In genomic region chr3:30282052-30282708, GRCh38 we compare ENCODE assay signal across 9 cellular contexts.
DNase-seq lines count a peak whose midpoint lies in the region; FAIRE-seq and TF ChIP-seq lines count a peak whose summit lies in the region.
"Had no signal": no experiment of that assay in that cellular context is flagged by ENCODE, and none has a peak within 500 bp of the region (broad histone marks: within the 10 kb centered on the region; RNA-seq: fewer than 3 reads in every experiment).

No MANE protein-coding gene starts in this region.

- H3K9me3 ChIP-seq in MG63 = no peaks in the 10 kb centered on the region; the same call in 1 of the 2 replicates
- peaks cover 3% of the 10 kb centered on the region for H3K9me3 ChIP-seq in ectodermal cell (ENCODE audit: control insufficient read depth, low read length)
- peaks cover 13% of the 10 kb centered on the region for H3K9me3 ChIP-seq in mesodermal cell (ENCODE audit: control insufficient read depth, low read length)
- H3K9me3 ChIP-seq in small intestine (ENCODE audit: control insufficient read depth, low read depth) = no peaks in the 10 kb centered on the region

- no peaks in the 10 kb centered on the region for H3K36me3 ChIP-seq in BJ (ENCODE audit: control insufficient read depth, insufficient read depth, low read length)
- no peaks in the 10 kb centered on the region for H3K36me3 ChIP-seq in MG63
- no peaks in the 10 kb centered on the region for H3K36me3 ChIP-seq in ectodermal cell (ENCODE audit: control insufficient read depth, insufficient read depth, low read length)
- H3K36me3 ChIP-seq in mesodermal cell (ENCODE audit: control insufficient read depth, insufficient read depth, low read length) = no peaks in the 10 kb centered on the region
- no peaks in the 10 kb centered on the region for H3K36me3 ChIP-seq in small intestine (ENCODE audit: control insufficient read depth in 2 of 2, insufficient read depth in 2 of 2, low read length in 2 of 2)

- peak overlapping the region; percentile 16 for H3K27ac ChIP-seq in ectodermal cell (ENCODE audit: insufficient read depth, low read depth, low read length, poor library complexity, severe bottlenecking)
- H3K27ac ChIP-seq in mesodermal cell (ENCODE audit: low read depth, low read length, severe bottlenecking) = peak overlapping the region; percentile 71
- no peak overlapping the region for H3K27ac ChIP-seq in small intestine (ENCODE audit: low read depth in 1 of 2, low read length in 1 of 2)

- TF ChIP-seq CTCF in BJ (IDR thresholded peaks at IDR 0.05; ENCODE audit: insufficient read depth, low read depth, low read length) = 0 out of 2 replicates have a peak, but pooled peaks have one; percentile 8

- 30 to 31% methylated on average over 3 of the region's 3 CpGs for WGBS in ectodermal cell, 2 experiments
- no CpG with 5 or more reads among the region's 3 CpGs for WGBS in mesodermal cell (ENCODE audit: insufficient coverage in 2 of 2), 2 experiments
- WGBS in small intestine, 3 donors = 63 to 72% (median 67%) methylated on average over 3 of the region's 3 CpGs

- H3K27me3 ChIP-seq in BJ (ENCODE audit: control insufficient read depth, insufficient read depth, low read length) = no peaks in the 10 kb centered on the region
- no peaks in the 10 kb centered on the region for H3K27me3 ChIP-seq in MG63
- no peaks in the 10 kb centered on the region for H3K27me3 ChIP-seq in ectodermal cell (ENCODE audit: control insufficient read depth, insufficient read depth, low read length, poor library complexity, severe bottlenecking)
- H3K27me3 ChIP-seq in small intestine (ENCODE audit: control insufficient read depth in 2 of 2, insufficient read depth in 2 of 2, low read length in 2 of 2) = no peaks in the 10 kb centered on the region

- FAIRE-seq in small intestine (lab: Jason Lieb, UNC) = no peak

- CTCF ChIA-PET in BJ (lab: Yijun Ruan, JAX) (interaction anchor here (1.0 kb wide), 1 partner anchor 85 kb away, joined by 4 read pairs; no protein-coding TSS in a partner anchor), HEK293T (lab: Yijun Ruan, JAX) (no interaction called here)

- POLR2A ChIA-PET in BJ (lab: Charles Lee) = no interaction called here
- POLR2A ChIA-PET in HEK293T (lab: Yijun Ruan, JAX) = no interaction called here

- H3K4me3 ChIP-seq in BJ (ENCODE audit: low read depth, low read length) (no peak overlapping the region), MG63 (no peak overlapping the region), ectodermal cell (ENCODE audit: insufficient read depth, low read depth, low read length) (no peak overlapping the region), mesodermal cell (ENCODE audit: extremely low read depth, insufficient read depth, low read length, poor library complexity, severe bottlenecking) (no peak overlapping the region), small intestine (ENCODE audit: low read depth in 1 of 2, low read length in 2 of 2) (no peak overlapping the region)

- DNase-seq in BJ (ENCODE audit: low read depth) (peak; percentile 76), MG63 (peak; percentile 59), small intestine (no peak), HEK293T (ENCODE audit: extremely low spot score) (no peak), COR-L47 (lab: John Stamatoyannopoulos, UW) (no peak)
- no peak for DNase-seq in NK-92 treated with Interleukin-12 subunit alpha and Interleukin-12 subunit beta, amount 100 ng/mL, for 24 hours (lab: John Stamatoyannopoulos, UW)
- DNase-seq: NCI-H187 had no signal

- H3K4me1 ChIP-seq in ectodermal cell (ENCODE audit: control insufficient read depth, insufficient read depth, low read length) (peaks cover 13% of the 10 kb centered on the region), mesodermal cell (ENCODE audit: control insufficient read depth, insufficient read depth, low read length, poor library complexity, severe bottlenecking) (peaks cover 5% of the 10 kb centered on the region), small intestine (ENCODE audit: control insufficient read depth in 2 of 2, insufficient read depth in 1 of 2, low read depth in 1 of 2, low read length in 1 of 2) (no peaks in the 10 kb centered on the region)

TF ChIP-seq in HEK293T, 16 proteins besides CTCF, POLR2A, EP300 and RAD21:
- TF ChIP-seq LEF1 (IDR thresholded peaks at IDR 0.05; ENCODE audit: borderline replicate concordance) (no peak), SUZ12 (IDR thresholded peaks at IDR 0.05) (no peak), ZNF384 (IDR thresholded peaks at IDR 0.05) (no peak), CTBP1 (IDR thresholded peaks at IDR 0.05; ENCODE audit: borderline replicate concordance) (no peak), L3MBTL2 (conservative IDR thresholded peaks at IDR 0.05) (no peak), SP1 (IDR thresholded peaks at IDR 0.05) (no peak), NFRKB (IDR thresholded peaks at IDR 0.05) (no peak), ELF4 (IDR thresholded peaks at IDR 0.05) (no peak), TARDBP (IDR thresholded peaks at IDR 0.05) (no peak), ARNT (IDR thresholded peaks at IDR 0.05) (no peak), FOXK2 (IDR thresholded peaks at IDR 0.05) (no peak)

Comparison
In these comparisons a context has a peak if more than half of its experiments do, and no peak if none do; other contexts are left out.
1. DNase-seq: peak in BJ (single experiment) and MG63 (single experiment); none in small intestine (single experiment), HEK293T (single experiment), NK-92 treated with Interleukin-12 subunit alpha and Interleukin-12 subunit beta, amount 100 ng/mL, for 24 hours (single experiment) and COR-L47 (single experiment).
2. H3K27ac ChIP-seq: peak in ectodermal cell (single experiment) and mesodermal cell (single experiment); none in small intestine (0 of 2).